9 cellular contexts compared by ENCODE assay signal in the genomic region with DNA sequence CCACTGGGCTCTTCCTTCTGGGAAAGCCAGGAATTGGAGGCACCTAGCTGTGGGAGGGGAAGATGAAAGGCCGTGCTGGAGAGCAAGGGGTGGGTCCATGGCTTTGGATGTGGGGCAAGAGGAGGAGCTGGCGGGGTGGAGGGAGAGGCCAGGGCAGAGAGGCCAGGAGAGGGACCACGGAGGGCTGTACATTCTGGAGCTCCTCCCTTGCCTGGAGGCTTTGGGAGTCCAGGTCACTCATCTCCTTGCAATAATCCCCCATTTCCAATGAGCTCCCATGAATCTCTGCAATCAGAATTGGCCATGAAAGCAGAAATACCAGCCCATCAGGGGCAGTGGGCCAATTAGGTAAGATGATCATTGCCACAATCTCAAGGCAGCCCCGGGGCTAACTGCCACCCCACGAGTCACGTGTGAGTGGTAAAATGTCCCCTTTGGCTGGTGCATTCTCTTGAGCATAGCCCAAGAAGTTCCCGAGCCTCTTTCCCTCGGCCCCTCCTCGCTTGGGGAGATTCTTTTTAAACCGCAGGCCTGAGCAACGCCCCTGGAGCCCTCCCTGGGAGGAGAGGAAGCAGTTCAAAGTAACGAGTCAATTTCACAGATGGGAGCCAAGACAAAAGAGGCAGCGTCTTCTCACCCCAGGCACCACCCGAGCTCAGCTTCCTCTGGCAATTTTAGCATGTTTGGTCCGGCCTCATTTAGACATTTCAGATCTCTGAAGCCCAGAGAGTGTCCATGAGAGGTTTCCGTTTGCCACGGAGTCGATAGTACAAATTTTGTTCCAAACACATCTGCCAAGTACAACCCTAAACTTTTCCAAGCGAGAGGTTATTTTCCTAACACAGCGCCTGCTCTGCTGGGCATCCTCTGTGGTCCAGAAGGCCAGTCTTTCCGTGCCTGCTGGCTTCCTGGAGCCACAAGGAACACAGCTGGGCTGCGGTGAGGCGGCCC. TPM values are rescaled to one million over a fixed set of nuclear protein-coding genes. Genes with fewer than 3 reads are reported as not detected.
DNase-seq lines count a peak whose midpoint lies in the region.
"Had no signal": no experiment of that assay in that cellular context is flagged by ENCODE, and none has a peak within 500 bp of the region (broad histone marks: within the 10 kb centered on the region; RNA-seq: fewer than 3 reads in every experiment).

No MANE protein-coding gene starts in this region.

- no peaks in the 10 kb centered on the region for H3K27me3 ChIP-seq in GM23248 (replicated peaks; ENCODE audit: insufficient read depth)
- peaks cover 13% of the 10 kb centered on the region for H3K27me3 ChIP-seq in skeletal muscle satellite cell (ENCODE audit: control insufficient read depth, insufficient read depth, low read length)

- H4K20me1 ChIP-seq in GM23248 (ENCODE audit: insufficient read depth): no peaks in the 10 kb centered on the region

- H3K4me1 ChIP-seq in GM23248 (ENCODE audit: insufficient read depth) (peaks cover 7% of the 10 kb centered on the region; the same call in 1 of the 2 replicates), skeletal muscle satellite cell (ENCODE audit: control insufficient read depth, insufficient read depth, low read length) (peaks cover 14% of the 10 kb centered on the region)

- in situ Hi-C loops in GM23248 (cut with MboI): no loop called here

- H3K4me3 ChIP-seq in GM23248 (no peak overlapping the region), skeletal muscle satellite cell (ENCODE audit: low read length) (no peak overlapping the region)

- no peaks in the 10 kb centered on the region for H3K36me3 ChIP-seq in GM23248 (ENCODE audit: low read depth)
- H3K36me3 ChIP-seq in skeletal muscle satellite cell (ENCODE audit: insufficient read depth, low read length): no peaks in the 10 kb centered on the region

- H3K4me2 ChIP-seq in GM23248 (ENCODE audit: unreplicated experiment) (peak overlapping the region; percentile 31), skeletal muscle satellite cell (ENCODE audit: low read length) (peak overlapping the region; percentile 63)

- H3K9me3 ChIP-seq in GM23248 (ENCODE audit: low read depth): no peaks in the 10 kb centered on the region
- no peaks in the 10 kb centered on the region for H3K9me3 ChIP-seq in skeletal muscle satellite cell (replicated peaks; ENCODE audit: low read length)

- H3K9ac ChIP-seq in GM23248 (no peak overlapping the region), skeletal muscle satellite cell (ENCODE audit: low read depth, low read length) (no peak overlapping the region)

- H3K79me2 ChIP-seq in GM23248 (ENCODE audit: insufficient read depth): no peaks in the 10 kb centered on the region

- no peak overlapping the region for H3K27ac ChIP-seq in GM23248
- no peak overlapping the region for H3K27ac ChIP-seq in caudate nucleus (ENCODE audit: low read depth, low read length)

- H3K9me2 ChIP-seq in GM23248 (ENCODE audit: insufficient read depth): no peaks in the 10 kb centered on the region

- DNase-seq in GM23248 (peak; percentile 53), RPMI8226 (peak; percentile 19), foreskin melanocyte (peak; percentile 81), NCI-H1930 (lab: John Stamatoyannopoulos, UW) (no peak), HK-2 (ENCODE audit: unreplicated experiment) (no peak), NCI-H2107 treated with DMSO at 0.1 percent for 48 hours (lab: John Stamatoyannopoulos, UW; ENCODE audit: unreplicated experiment) (no peak), caudate nucleus (lab: John Stamatoyannopoulos, UW) (no peak)
- DNase-seq: effector CD8-positive, alpha-beta T cell had no signal

- 9 to 12% methylated on average over 22 to 23 of the region's 23 CpGs for WGBS in GM23248 (ENCODE audit: low coverage in 1 of 2, low lambda C conversion rate in 2 of 2, missing lambda C conversion rate in 2 of 2), 2 experiments

- H3F3A ChIP-seq in GM23248 (ENCODE audit: insufficient read depth): 0 out of 2 replicates have a peak, but pooled peaks cover 8% of the 10 kb centered on the region

- H2AFZ ChIP-seq in GM23248: peak overlapping the region; percentile 79

RNA-seq across cellular contexts. Expression of gene RTN4RL1, which starts 13.4 kb away (rescaled TPM):
- total RNA-seq in GM23248 (2014; rRNA removed; shearing (Covaris generic)): 0.22 TPM in 1 of 2 replicates, not detected in the other
- polyA plus RNA-seq in GM23248 (2016; fragmentation: Nextera tagmentation; extraction: Ambion mirVana): not detected in 2 replicates
- total RNA-seq in skeletal muscle satellite cell (2012; rRNA removed): 1.3 and 1.7 TPM in 2 replicates

RNA-seq across cellular contexts. Expression of gene DPH1, which starts 18.3 kb away (rescaled TPM):
- total RNA-seq in GM23248 (2014; rRNA removed; shearing (Covaris generic)): 51.2 and 58.1 TPM in 2 replicates
- polyA plus RNA-seq in GM23248 (2016; fragmentation: Nextera tagmentation; extraction: Ambion mirVana): 41.1 and 41.2 TPM in 2 replicates
- 22.9 and 30.4 TPM in 2 replicates for total RNA-seq in skeletal muscle satellite cell (2012; rRNA removed)

RNA-seq across cellular contexts. Expression of gene OVCA2, which starts 30.1 kb away (rescaled TPM):
- 67.3 and 92.0 TPM in 2 replicates for total RNA-seq in GM23248 (2014; rRNA removed; shearing (Covaris generic))
- polyA plus RNA-seq in GM23248 (2016; fragmentation: Nextera tagmentation; extraction: Ambion mirVana): 63.5 and 66.1 TPM in 2 replicates
- total RNA-seq in skeletal muscle satellite cell (2012; rRNA removed): 57.8 and 60.9 TPM in 2 replicates

RNA-seq across cellular contexts. Expression of gene HIC1, which starts 43.2 kb away (rescaled TPM):
- total RNA-seq in GM23248 (2014; rRNA removed; shearing (Covaris generic)): 35.0 and 59.8 TPM in 2 replicates
- polyA plus RNA-seq in GM23248 (2016; fragmentation: Nextera tagmentation; extraction: Ambion mirVana): 1.6 TPM in 2 replicates
- 16.2 and 29.9 TPM in 2 replicates for total RNA-seq in skeletal muscle satellite cell (2012; rRNA removed)

Comparison
In these comparisons a context has a peak if more than half of its experiments do, and no peak if none do; other contexts are left out.
1. DNase-seq: peak in GM23248 (single experiment), RPMI8226 (single experiment) and foreskin melanocyte (single experiment); none in NCI-H1930 (0 of 2), HK-2 (single experiment), NCI-H2107 treated with DMSO at 0.1 percent for 48 hours (single experiment) and caudate nucleus (0 of 61).